Comparison of ENCODE assay signal across 16 cellular contexts in the genomic region with DNA sequence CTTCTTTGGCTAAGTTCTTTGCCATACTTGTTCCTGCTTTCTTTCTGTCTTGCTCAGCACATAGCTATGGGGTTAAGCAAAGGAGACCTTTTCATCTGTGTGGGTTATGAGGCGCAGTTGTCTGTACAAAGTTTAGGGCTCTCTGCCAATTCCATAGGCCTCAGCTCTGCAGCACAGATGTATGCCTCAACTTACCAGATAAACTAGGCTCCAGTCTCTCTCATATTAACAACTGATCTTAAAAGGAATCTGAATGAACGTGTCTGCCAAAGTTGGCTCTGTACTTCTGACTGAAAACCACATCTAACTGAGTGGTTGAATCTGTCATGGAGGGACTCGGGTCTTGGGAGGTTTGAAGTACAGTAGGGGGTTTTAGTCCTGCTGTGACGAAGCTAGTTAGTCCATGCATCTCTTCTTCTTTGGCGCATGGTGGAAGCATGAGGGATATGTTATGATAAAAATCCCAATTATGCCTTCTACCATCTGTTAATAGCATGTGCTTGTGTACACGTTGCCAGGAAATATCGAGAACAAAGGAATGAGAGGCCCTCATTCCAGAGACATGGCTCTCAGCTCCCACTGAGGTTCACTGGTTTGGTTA.
DNase-seq lines count a peak whose midpoint lies in the region; ATAC-seq and TF ChIP-seq lines count a peak whose summit lies in the region.
"Had no signal": no experiment of that assay in that cellular context is flagged by ENCODE, and none has a peak within 500 bp of the region (broad histone marks: within the 10 kb centered on the region; RNA-seq: fewer than 3 reads in every experiment).

No MANE protein-coding gene starts in this region.

- H3K4me1 ChIP-seq in upper lobe of right lung = no peaks in the 10 kb centered on the region
- H3K4me1 ChIP-seq: foreskin keratinocyte, vagina had no signal

- peaks cover 28% of the 10 kb centered on the region for H3K4me1 Mint-ChIP-seq in nephron
- H3K4me1 Mint-ChIP-seq in type B pancreatic cell (ENCODE audit: unreplicated experiment) = peaks cover 32% of the 10 kb centered on the region
- H3K4me1 Mint-ChIP-seq: activated naive CD4-positive, alpha-beta T cell treated with anti-CD3 and anti-CD28 coated beads, Interleukin-2, amount 10 ng/mL, durations not matched to agents 7 days and 5 days; stimulated activated memory B cell treated with anti-CD40 and anti-IgM and Interleukin-4, amounts not matched to agents 10 μg/mL and 1 μg/mL and 100 μg/mL, for 72 hours had no signal

- no peaks in the 10 kb centered on the region for H3K9me3 ChIP-seq in upper lobe of right lung
- H3K9me3 ChIP-seq: mucosa of descending colon, SK-N-SH, vagina had no signal

- H3K9me3 Mint-ChIP-seq in nephron (peaks cover 5% of the 10 kb centered on the region), type B pancreatic cell (peaks cover 6% of the 10 kb centered on the region)
- H3K9me3 Mint-ChIP-seq: activated naive CD4-positive, alpha-beta T cell treated with anti-CD3 and anti-CD28 coated beads, Interleukin-2, amount 10 ng/mL, durations not matched to agents 7 days and 5 days; stimulated activated memory B cell treated with anti-CD40 and anti-IgM and Interleukin-4, amounts not matched to agents 10 μg/mL and 1 μg/mL and 100 μg/mL, for 72 hours had no signal

- DNase-seq in Daoy (ENCODE audit: low read depth) (peak; percentile 26), NCI-H1694 (lab: John Stamatoyannopoulos, UW) (peak; percentile 72), choroid plexus epithelial cell (ENCODE audit: low read depth) (peak; percentile 96), upper lobe of right lung (no peak), type B pancreatic cell (ENCODE audit: extremely low spot score, unreplicated experiment) (no peak)
- no peak for DNase-seq in activated CD4-positive, alpha-beta T cell treated with anti-CD3 and anti-CD28 coated beads, Interleukin-2, amount 50 U/mL, for 1 hour
- DNase-seq: activated naive CD4-positive, alpha-beta T cell treated with anti-CD3 and anti-CD28 coated beads, Interleukin-2, amount 10 ng/mL, durations not matched to agents 7 days and 5 days; mucosa of descending colon; SK-N-SH; stimulated activated CD4-positive, alpha-beta T cell treated with anti-CD3 and anti-CD28 coated beads, Interleukin-4, amount 100 ng/mL, for 24 hours had no signal

- no peaks in the 10 kb centered on the region for H3K36me3 ChIP-seq in upper lobe of right lung
- H3K36me3 ChIP-seq: vagina had no signal

- H3K27me3 Mint-ChIP-seq in nephron (ENCODE audit: low read depth) = no peaks in the 10 kb centered on the region
- no peaks in the 10 kb centered on the region for H3K27me3 Mint-ChIP-seq in type B pancreatic cell

- no peaks in the 10 kb centered on the region for H3K27me3 ChIP-seq in upper lobe of right lung
- H3K27me3 ChIP-seq: foreskin keratinocyte, vagina had no signal

- intact Hi-C loops in upper lobe of right lung (cut with DNase I) = no loop called here

- no peak for ATAC-seq in HG03354 (IDR thresholded peaks at IDR 0.05; ENCODE audit: poor library complexity, severe bottlenecking, unreplicated experiment)
- no peak for ATAC-seq in upper lobe of right lung
- ATAC-seq: foreskin keratinocyte; mucosa of descending colon; stimulated activated memory B cell treated with anti-CD40 and anti-IgM and Interleukin-4, amounts not matched to agents 10 μg/mL and 1 μg/mL and 100 μg/mL, for 72 hours had no signal

- no peak for TF ChIP-seq CTCF in choroid plexus epithelial cell (conservative IDR thresholded peaks at IDR 0.05; ENCODE audit: low read depth, low read length)
- no peak for TF ChIP-seq CTCF in nephron (IDR thresholded peaks at IDR 0.05; ENCODE audit: unreplicated experiment in 3 of 3)
- no peak for TF ChIP-seq CTCF in upper lobe of right lung (IDR thresholded peaks at IDR 0.05)
- no peak for TF ChIP-seq CTCF in type B pancreatic cell (conservative IDR thresholded peaks at IDR 0.05)

- H3K4me3 Mint-ChIP-seq in nephron (no peak overlapping the region), type B pancreatic cell (no peak overlapping the region)
- H3K4me3 Mint-ChIP-seq: activated naive CD4-positive, alpha-beta T cell treated with anti-CD3 and anti-CD28 coated beads, Interleukin-2, amount 10 ng/mL, durations not matched to agents 7 days and 5 days; stimulated activated memory B cell treated with anti-CD40 and anti-IgM and Interleukin-4, amounts not matched to agents 10 μg/mL and 1 μg/mL and 100 μg/mL, for 72 hours had no signal

- H3K4me3 ChIP-seq in choroid plexus epithelial cell (ENCODE audit: low read depth, low read length) (no peak overlapping the region), upper lobe of right lung (no peak overlapping the region)
- H3K4me3 ChIP-seq: mucosa of descending colon, vagina had no signal

- no peak overlapping the region for H3K27ac ChIP-seq in upper lobe of right lung
- H3K27ac ChIP-seq: C4-2B, foreskin keratinocyte, vagina had no signal

- H3K36me3 Mint-ChIP-seq in nephron (ENCODE audit: low read depth) (no peaks in the 10 kb centered on the region), type B pancreatic cell (peaks cover 4% of the 10 kb centered on the region)
- H3K36me3 Mint-ChIP-seq: activated naive CD4-positive, alpha-beta T cell treated with anti-CD3 and anti-CD28 coated beads, Interleukin-2, amount 10 ng/mL, durations not matched to agents 7 days and 5 days; stimulated activated memory B cell treated with anti-CD40 and anti-IgM and Interleukin-4, amounts not matched to agents 10 μg/mL and 1 μg/mL and 100 μg/mL, for 72 hours had no signal

- H3K27ac Mint-ChIP-seq in nephron (peak overlapping the region in 2 of 3 experiments; percentile 14 to 57), type B pancreatic cell (no peak overlapping the region)
- H3K27ac Mint-ChIP-seq: activated naive CD4-positive, alpha-beta T cell treated with anti-CD3 and anti-CD28 coated beads, Interleukin-2, amount 10 ng/mL, durations not matched to agents 7 days and 5 days; stimulated activated memory B cell treated with anti-CD40 and anti-IgM and Interleukin-4, amounts not matched to agents 10 μg/mL and 1 μg/mL and 100 μg/mL, for 72 hours had no signal

Comparison
In these comparisons a context has a peak if more than half of its experiments do, and no peak if none do; other contexts are left out.
1. DNase-seq: peak in Daoy (single experiment), NCI-H1694 (single experiment) and choroid plexus epithelial cell (single experiment); none in upper lobe of right lung (single experiment), type B pancreatic cell (single experiment) and activated CD4-positive, alpha-beta T cell treated with anti-CD3 and anti-CD28 coated beads, Interleukin-2, amount 50 U/mL, for 1 hour (single experiment).